Comparison of ENCODE assay signal across 8 cellular contexts in genomic region chr7:112080974-112081373, GRCh38.
DNase-seq lines count a peak whose midpoint lies in the region; ATAC-seq, FAIRE-seq and TF ChIP-seq lines count a peak whose summit lies in the region.

No MANE protein-coding gene starts in this region.

- no peak for FAIRE-seq in HepG2 (lab: Jason Lieb, UNC)

- no peak overlapping the region for H2AFZ ChIP-seq in HepG2 (ENCODE audit: low read length)
- no peak overlapping the region for H2AFZ ChIP-seq in MM.1S (ENCODE audit: low read length)
- peak overlapping the region; percentile 39 for H2AFZ ChIP-seq in fibroblast of lung (ENCODE audit: low read length)

- CTCF ChIA-PET in HepG2 (lab: Yijun Ruan, JAX; ENCODE audit: low intra/inter-chr PET ratio, low total read pairs): no interaction called here

- no peaks in the 10 kb centered on the region for H3K27me3 ChIP-seq in liver (ENCODE audit: control insufficient read depth in 4 of 4, insufficient read depth in 4 of 4, low read length in 3 of 4)
- no peaks in the 10 kb centered on the region for H3K27me3 ChIP-seq in HepG2 (ENCODE audit: control insufficient read depth in 1 of 2, insufficient read depth in 2 of 2, low read length in 2 of 2)
- no peaks in the 10 kb centered on the region for H3K27me3 ChIP-seq in MM.1S (replicated peaks; ENCODE audit: insufficient read depth, low read length)
- H3K27me3 ChIP-seq in fibroblast of lung (ENCODE audit: control insufficient read depth, insufficient read depth, low read length): no peaks in the 10 kb centered on the region

- POLR2A ChIA-PET in HepG2 (lab: Yijun Ruan, JAX): no interaction called here

- peaks cover 55% of the 10 kb centered on the region for H3F3A ChIP-seq in MM.1S (ENCODE audit: insufficient read depth, low read length)

- in situ Hi-C loops in HepG2 (cut with HindIII; ENCODE audit: extremely low pct_ligation_motif_present, low pct_unique_long_range_greater_than_20kb): no loop called here

- no peaks in the 10 kb centered on the region for H3K9me3 ChIP-seq in liver (ENCODE audit: control insufficient read depth in 4 of 4, low read length in 3 of 4)
- H3K9me3 ChIP-seq in HepG2 (ENCODE audit: low read length): no peaks in the 10 kb centered on the region
- no peaks in the 10 kb centered on the region for H3K9me3 ChIP-seq in MM.1S (replicated peaks; ENCODE audit: insufficient read depth, low read length)
- H3K9me3 ChIP-seq in fibroblast of lung (ENCODE audit: control insufficient read depth, insufficient read depth, low read depth, low read length): no peaks in the 10 kb centered on the region

- TF ChIP-seq POLR2A in HepG2 (IDR thresholded peaks at IDR 0.05; ENCODE audit: insufficient read depth in 1 of 2, low read depth in 2 of 2, low read length in 2 of 2): no peak

- BruUV-seq in HepG2 (replicated peaks; lab: Mats Ljungman, UMichigan): no TSS peak

- H3K4me1 ChIP-seq in liver (ENCODE audit: control insufficient read depth in 4 of 4, insufficient read depth in 4 of 4, low read length in 3 of 4): peaks cover 2 to 32% (median 24%) of the 10 kb centered on the region in 4 donors
- H3K4me1 ChIP-seq in HepG2 (ENCODE audit: insufficient read depth, low read length): peaks cover 49% of the 10 kb centered on the region
- peaks cover 50% of the 10 kb centered on the region for H3K4me1 ChIP-seq in MM.1S (ENCODE audit: low read length)
- peaks cover 4% of the 10 kb centered on the region for H3K4me1 ChIP-seq in fibroblast of lung (ENCODE audit: control insufficient read depth, extremely low read depth, insufficient read depth, low read length)

- H3K9ac ChIP-seq in liver (ENCODE audit: low read depth in 1 of 2, low read length in 2 of 2): no peak overlapping the region
- no peak overlapping the region for H3K9ac ChIP-seq in HepG2 (ENCODE audit: insufficient read depth, low read depth, low read length)
- peak overlapping the region; percentile 33 for H3K9ac ChIP-seq in MM.1S (ENCODE audit: low read length)
- peak overlapping the region; percentile 39 for H3K9ac ChIP-seq in fibroblast of lung (ENCODE audit: insufficient read depth, low read length)

- TF ChIP-seq RAD21 in liver (IDR thresholded peaks at IDR 0.05) (no peak), HepG2 (CRISPR knock-in tag; IDR thresholded peaks at IDR 0.05) (no peak)

- H3K36me3 ChIP-seq in liver (ENCODE audit: control insufficient read depth in 4 of 4, insufficient read depth in 3 of 4, low read depth in 1 of 4, low read length in 3 of 4): no peaks in the 10 kb centered on the region
- H3K36me3 ChIP-seq in HepG2 (replicated peaks in 1 of 2; ENCODE audit: control insufficient read depth in 1 of 2, insufficient read depth in 2 of 2, low read length in 2 of 2): no peaks in the 10 kb centered on the region
- H3K36me3 ChIP-seq in MM.1S (replicated peaks; ENCODE audit: insufficient read depth, low read length): no peaks in the 10 kb centered on the region
- no peaks in the 10 kb centered on the region for H3K36me3 ChIP-seq in fibroblast of lung (ENCODE audit: control insufficient read depth, insufficient read depth, low read length)

- no peak for TF ChIP-seq EP300 in HepG2 (IDR thresholded peaks at IDR 0.05; ENCODE audit: low read depth in 2 of 2, low read length in 2 of 2)
- no peak for TF ChIP-seq EP300 in HepG2 (CRISPR knock-in tag; IDR thresholded peaks at IDR 0.05; ENCODE audit: borderline replicate concordance)

- no peak overlapping the region for H3K4me3 ChIP-seq in liver (ENCODE audit: low read depth in 1 of 3, low read length in 3 of 3)
- no peak overlapping the region for H3K4me3 ChIP-seq in HepG2 (replicated peaks in 1 of 3; ENCODE audit: insufficient read depth in 1 of 3, low read depth in 2 of 3, low read length in 3 of 3)
- peak overlapping the region; percentile 33 for H3K4me3 ChIP-seq in MM.1S (ENCODE audit: low read length)
- H3K4me3 ChIP-seq in fibroblast of lung (replicated peaks in 1 of 4; ENCODE audit: control extremely low read depth in 1 of 4, insufficient read depth in 1 of 4, low read depth in 3 of 4, low read length in 4 of 4): peak overlapping the region; percentile 7 to 41 (median 16)

- H3K9me2 ChIP-seq in MM.1S (replicated peaks; ENCODE audit: insufficient read depth, low read length): no peaks in the 10 kb centered on the region

- TF ChIP-seq CTCF in liver (IDR thresholded peaks at IDR 0.05; ENCODE audit: low read depth, low read length, missing input control) (no peak), HepG2 (CRISPR knock-in tag; IDR thresholded peaks at IDR 0.05) (no peak), MM.1S (IDR thresholded peaks at IDR 0.05; ENCODE audit: low read length) (no peak), fibroblast of lung (conservative IDR thresholded peaks at IDR 0.05 in 1 of 2, IDR thresholded peaks at IDR 0.05 in 1 of 2; ENCODE audit: low read depth in 1 of 2, low read length in 2 of 2) (no peak)

- H4K20me1 ChIP-seq in HepG2 (ENCODE audit: insufficient read depth, low read length): 0 out of 2 replicates have a peak, but pooled peaks cover 3% of the 10 kb centered on the region
- H4K20me1 ChIP-seq in MM.1S (ENCODE audit: insufficient read depth, low read length): no peaks in the 10 kb centered on the region
- H4K20me1 ChIP-seq in fibroblast of lung (ENCODE audit: control insufficient read depth, extremely low read depth, insufficient read depth, low read length): no peaks in the 10 kb centered on the region

- H3K27ac ChIP-seq in liver (ENCODE audit: low read depth in 1 of 2, low read length in 2 of 2) (peak overlapping the region; percentile 53 to 70), HepG2 (ENCODE audit: extremely low read length, insufficient read depth, low read length) (no peak overlapping the region), MM.1S (ENCODE audit: low read length) (peak overlapping the region; percentile 77), fibroblast of lung (ENCODE audit: insufficient read depth, low read length) (peak overlapping the region; percentile 82)

- peaks cover 21% of the 10 kb centered on the region for H3K79me2 ChIP-seq in HepG2 (ENCODE audit: insufficient read depth, low read length)
- H3K79me2 ChIP-seq in MM.1S (ENCODE audit: low read length): peaks cover 71% of the 10 kb centered on the region
- H3K79me2 ChIP-seq in fibroblast of lung (ENCODE audit: control insufficient read depth, insufficient read depth, low read length): peaks cover 2% of the 10 kb centered on the region

- no peak overlapping the region for H3K4me2 ChIP-seq in HepG2 (ENCODE audit: low read depth, low read length)
- H3K4me2 ChIP-seq in MM.1S (ENCODE audit: low read depth, low read length): peak overlapping the region; percentile 57
- peak overlapping the region; percentile 85 for H3K4me2 ChIP-seq in fibroblast of lung (ENCODE audit: extremely low read depth, insufficient read depth, low read length)

- intact Hi-C loops in HepG2 (cut with micrococcal nuclease; ENCODE audit: unreplicated experiment): loop anchor here (10.0 kb wide), 1 partner anchor 324 kb away; no protein-coding TSS in a partner anchor

- DNase-seq in HepG2 (ENCODE audit: low spot score) (no peak), MM.1S (peak; percentile 59), fibroblast of lung (ENCODE audit: low read depth in 2 of 2) (peak; percentile 35 to 55), smooth muscle cell of the brain vasculature (ENCODE audit: low read depth, low spot score) (peak; percentile 43), occipital lobe (lab: John Stamatoyannopoulos, UW) (no peak), NCI-H2107 (lab: John Stamatoyannopoulos, UW) (no peak)

- no peak for ATAC-seq in HepG2
- ATAC-seq in HG02571 (IDR thresholded peaks at IDR 0.05; ENCODE audit: unreplicated experiment): no peak

- WGBS in liver: 80% methylated on average over 8 of the region's 8 CpGs
- WGBS in HepG2 (ENCODE audit: low lambda C conversion rate): 97% methylated on average over 8 of the region's 8 CpGs

TF ChIP-seq in liver, 16 proteins besides CTCF, POLR2A, EP300 and RAD21 (continues in another document):
- TF ChIP-seq ATF3 (IDR thresholded peaks at IDR 0.05) (no peak), YY1 (IDR thresholded peaks at IDR 0.05) (no peak), TAF1 (conservative IDR thresholded peaks at IDR 0.05) (no peak), HNF4G (IDR thresholded peaks at IDR 0.05) (no peak)

TF ChIP-seq in HepG2, 621 proteins besides CTCF, POLR2A, EP300 and RAD21:
- TF ChIP-seq ZNF256 (CRISPR knock-in tag; conservative IDR thresholded peaks at IDR 0.05): no peak
- no peak for TF ChIP-seq PBX2 (CRISPR knock-in tag; IDR thresholded peaks at IDR 0.05)
- no peak for TF ChIP-seq CAMTA2 (CRISPR knock-in tag; IDR thresholded peaks at IDR 0.05; ENCODE audit: borderline replicate concordance)
- no peak for TF ChIP-seq HNF4G (IDR thresholded peaks at IDR 0.05; ENCODE audit: borderline replicate concordance, low read depth, low read length)
- TF ChIP-seq HNF4G (CRISPR knock-in tag; IDR thresholded peaks at IDR 0.05; ENCODE audit: borderline replicate concordance, low read depth): no peak
- TF ChIP-seq TARDBP (CRISPR knock-in tag; IDR thresholded peaks at IDR 0.05): no peak
- no peak for TF ChIP-seq ZNF530 (CRISPR knock-in tag; IDR thresholded peaks at IDR 0.05; ENCODE audit: low read depth)
- TF ChIP-seq CBX5 (CRISPR knock-in tag; IDR thresholded peaks at IDR 0.05; ENCODE audit: borderline replicate concordance): no peak
- no peak for TF ChIP-seq BRCA1 (CRISPR knock-in tag; IDR thresholded peaks at IDR 0.05)
- no peak for TF ChIP-seq ZNF543 (CRISPR knock-in tag; IDR thresholded peaks at IDR 0.05)
- TF ChIP-seq NAIF1 (CRISPR knock-in tag; IDR thresholded peaks at IDR 0.05; ENCODE audit: borderline replicate concordance): no peak
- no peak for TF ChIP-seq KDM5B (CRISPR knock-in tag; IDR thresholded peaks at IDR 0.05; ENCODE audit: borderline replicate concordance)
- no peak for TF ChIP-seq ZMYM2 (CRISPR knock-in tag; IDR thresholded peaks at IDR 0.05)
- TF ChIP-seq POLR2AphosphoS5 (IDR thresholded peaks at IDR 0.05; ENCODE audit: low read depth, low read length): no peak
- no peak for TF ChIP-seq NFRKB (IDR thresholded peaks at IDR 0.05)

Comparison
In these comparisons a context has a peak if more than half of its experiments do, and no peak if none do; other contexts are left out.
1. H3K4me3 ChIP-seq: peak in MM.1S (single experiment) and fibroblast of lung (4 of 4); none in liver (0 of 3) and HepG2 (0 of 3).
2. H3K9ac ChIP-seq: peak in MM.1S (single experiment) and fibroblast of lung (single experiment); none in liver (0 of 2) and HepG2 (single experiment).
3. DNase-seq: peak in MM.1S (single experiment), fibroblast of lung (2 of 2) and smooth muscle cell of the brain vasculature (single experiment); none in HepG2 (single experiment), occipital lobe (single experiment) and NCI-H2107 (single experiment).